ENCODE assay signal across 25 cellular contexts in genomic region chr14:80483331-80483730, GRCh38.
DNase-seq lines count a peak whose midpoint lies in the region; ATAC-seq, FAIRE-seq and TF ChIP-seq lines count a peak whose summit lies in the region.
"Had no signal": no experiment of that assay in that cellular context is flagged by ENCODE, and none has a peak within 500 bp of the region (broad histone marks: within the 10 kb centered on the region; RNA-seq: fewer than 3 reads in every experiment).

No MANE protein-coding gene starts in this region.

- no peak overlapping the region for H3K4me2 ChIP-seq in osteoblast (ENCODE audit: insufficient read depth, low read length)
- H3K4me2 ChIP-seq: A549, BLaER1 had no signal

- no peaks in the 10 kb centered on the region for H3K79me2 ChIP-seq in osteoblast (ENCODE audit: insufficient read depth, low read length)

- DNase-seq in HTR-8/SVneo (ENCODE audit: insufficient read length, low spot score) (no peak), astrocyte of the hippocampus (ENCODE audit: low read depth, low spot score) (peak; percentile 79), osteoblast (ENCODE audit: insufficient read length, low spot score, missing footprints) (no peak), NCI-H2081 (lab: John Stamatoyannopoulos, UW) (no peak)
- no peak for DNase-seq in activated T-cell treated with anti-CD3 and anti-CD28 coated beads, Interleukin-2, amount 50 U/mL, for 72 hours
- DNase-seq: BE2C; C1 segment of cervical spinal cord; CD4-positive, alpha-beta memory T cell; CD4-positive, CD25-positive, alpha-beta regulatory T cell; CD8-positive, alpha-beta memory T cell; COR-L47; DMS 273 treated with DMSO at 0.1 percent for 48 hours; DMS153; DMS53; DMS79; DND-41; EL; GDM1 had no signal

- no peak overlapping the region for H3K4me3 Mint-ChIP-seq in activated T-cell treated with anti-CD3 and anti-CD28 coated beads, Interleukin-2, amount 50 U/mL, for 72 hours
- H3K4me3 Mint-ChIP-seq: CD14-positive monocyte; CD4-positive, alpha-beta memory T cell; CD4-positive, CD25-positive, alpha-beta regulatory T cell; CD8-positive, alpha-beta memory T cell had no signal

- no peaks in the 10 kb centered on the region for H3K4me1 ChIP-seq in osteoblast (ENCODE audit: insufficient read depth, low read length)
- H3K4me1 ChIP-seq: A549, BE2C, BLaER1 had no signal

- ATAC-seq in activated T-cell treated with anti-CD3 and anti-CD28 coated beads, Interleukin-2, amount 50 U/mL, for 72 hours (replicated peaks in 1 of 2), result no peak
- ATAC-seq: A549, GM12878 had no signal

- H3K27ac ChIP-seq in osteoblast (ENCODE audit: low read depth, low read length), result no peak overlapping the region
- H3K27ac ChIP-seq: 22Rv1, A549, BLaER1 had no signal

- no peaks in the 10 kb centered on the region for H3K27me3 ChIP-seq in osteoblast (ENCODE audit: insufficient read depth, low read length)
- H3K27me3 ChIP-seq: BE2C, BLaER1 had no signal

- peaks cover 6% of the 10 kb centered on the region in 2 donors for H3K9me3 Mint-ChIP-seq in activated T-cell treated with anti-CD3 and anti-CD28 coated beads, Interleukin-2, amount 50 U/mL, for 72 hours

- no peaks in the 10 kb centered on the region for H3K27me3 Mint-ChIP-seq in activated T-cell treated with anti-CD3 and anti-CD28 coated beads, Interleukin-2, amount 50 U/mL, for 72 hours (ENCODE audit: low read depth)
- H3K27me3 Mint-ChIP-seq: CD4-positive, alpha-beta memory T cell; CD4-positive, CD25-positive, alpha-beta regulatory T cell; CD8-positive, alpha-beta memory T cell had no signal

- TF ChIP-seq CTCF in osteoblast (IDR thresholded peaks at IDR 0.05; ENCODE audit: extremely low read depth, low read depth, low read length), result no peak

- H3K36me3 ChIP-seq in osteoblast (ENCODE audit: insufficient read depth, low read length), result no peaks in the 10 kb centered on the region
- H3K36me3 ChIP-seq: BE2C, BLaER1 had no signal

- H3K4me3 ChIP-seq in osteoblast (ENCODE audit: insufficient read depth, low read length), result no peak overlapping the region
- H3K4me3 ChIP-seq: A549, BLaER1, GM12878 had no signal

- FAIRE-seq in HTR-8/SVneo (lab: Jason Lieb, UNC), result peak; percentile 31
- FAIRE-seq: A549, GM12878, GM12892, GM18507 had no signal

- H3K4me1 Mint-ChIP-seq in activated T-cell treated with anti-CD3 and anti-CD28 coated beads, Interleukin-2, amount 50 U/mL, for 72 hours (ENCODE audit: low read depth), result no peaks in the 10 kb centered on the region
- H3K4me1 Mint-ChIP-seq: CD14-positive monocyte; CD4-positive, alpha-beta memory T cell; CD4-positive, CD25-positive, alpha-beta regulatory T cell; CD8-positive, alpha-beta memory T cell had no signal

- H3K36me3 Mint-ChIP-seq in activated T-cell treated with anti-CD3 and anti-CD28 coated beads, Interleukin-2, amount 50 U/mL, for 72 hours (ENCODE audit: insufficient read depth in 2 of 2), result no peaks in the 10 kb centered on the region
- H3K36me3 Mint-ChIP-seq: CD14-positive monocyte had no signal

- no peaks in the 10 kb centered on the region for H3K9me3 ChIP-seq in osteoblast (ENCODE audit: low read depth, low read length)
- H3K9me3 ChIP-seq: A549, BE2C, BLaER1 had no signal

- peak overlapping the region; percentile 2 for H2AFZ ChIP-seq in osteoblast (ENCODE audit: low read length)

- H3K27ac Mint-ChIP-seq in activated T-cell treated with anti-CD3 and anti-CD28 coated beads, Interleukin-2, amount 50 U/mL, for 72 hours, result no peak overlapping the region
- H3K27ac Mint-ChIP-seq: CD4-positive, alpha-beta memory T cell; CD4-positive, CD25-positive, alpha-beta regulatory T cell; CD8-positive, alpha-beta memory T cell had no signal

- H4K20me1 ChIP-seq in osteoblast (ENCODE audit: insufficient read depth, low read length), result no peaks in the 10 kb centered on the region
- H4K20me1 ChIP-seq: BLaER1 had no signal
